In the genomic region with DNA sequence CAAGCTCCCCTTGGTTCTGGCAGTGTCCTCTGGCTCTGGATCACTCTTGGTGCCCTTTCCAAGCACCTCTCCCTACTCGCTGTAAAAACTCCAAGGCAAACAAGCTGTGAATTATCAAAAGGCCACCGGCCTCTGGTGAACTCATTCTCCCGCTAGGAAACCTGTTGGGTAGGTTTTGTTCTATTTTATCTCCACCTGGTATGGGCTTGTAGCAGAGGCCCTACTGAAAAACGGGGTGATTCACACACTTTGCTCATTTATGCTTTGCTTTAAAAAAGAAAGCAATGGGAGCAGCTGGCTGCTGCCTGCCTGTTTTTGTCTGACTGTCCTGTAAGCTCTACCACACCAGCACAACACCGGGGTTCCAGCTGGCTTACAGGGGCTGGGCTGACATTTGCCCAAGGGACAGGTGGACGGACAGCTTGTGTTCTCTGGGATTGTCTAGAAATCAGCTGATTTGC, we compare ENCODE assay signal across 12 cellular contexts. TPM values are rescaled to one million over a fixed set of nuclear protein-coding genes. Genes with fewer than 3 reads are reported as not detected.
A peak's percentile ranks its signal among the peaks of the same experiment; 100 is the strongest.
DNase-seq lines count a peak whose midpoint lies in the region; ATAC-seq and TF ChIP-seq lines count a peak whose summit lies in the region.
"Had no signal": no experiment of that assay in that cellular context is flagged by ENCODE, and none has a peak within 500 bp of the region (broad histone marks: within the 10 kb centered on the region; RNA-seq: fewer than 3 reads in every experiment).

No MANE protein-coding gene starts in this region.

- H3K4me3 ChIP-seq in breast epithelium = no peak overlapping the region
- H3K4me3 ChIP-seq: adrenal gland had no signal

- ATAC-seq in GM21528 (IDR thresholded peaks at IDR 0.05; ENCODE audit: low FRiP score, unreplicated experiment) (no peak), HG02840 (IDR thresholded peaks at IDR 0.05; ENCODE audit: low FRiP score, unreplicated experiment) (no peak)

- no peak for TF ChIP-seq CTCF in breast epithelium (IDR thresholded peaks at IDR 0.05)

- no peaks in the 10 kb centered on the region for H3K27me3 ChIP-seq in breast epithelium
- H3K27me3 ChIP-seq: adrenal gland had no signal

- H3K36me3 ChIP-seq in breast epithelium = no peaks in the 10 kb centered on the region
- H3K36me3 ChIP-seq: adrenal gland had no signal

- peaks cover 0 to 11% of the 10 kb centered on the region in 2 donors for H3K4me1 ChIP-seq in breast epithelium
- H3K4me1 ChIP-seq: adrenal gland had no signal

- peak overlapping the region; percentile 50 to 51 for H3K27ac ChIP-seq in breast epithelium
- H3K27ac ChIP-seq: adrenal gland had no signal

- H3K9me3 ChIP-seq in breast epithelium = no peaks in the 10 kb centered on the region
- H3K9me3 ChIP-seq: adrenal gland had no signal

- DNase-seq in COLO668 (lab: John Stamatoyannopoulos, UW; ENCODE audit: unreplicated experiment) = peak; percentile 74
- DNase-seq in NCI-H1048 (lab: John Stamatoyannopoulos, UW) = peak; percentile 28
- DNase-seq in breast epithelium (ENCODE audit: low spot score in 2 of 2) = no peak
- peak; percentile 75 for DNase-seq in mucosa of gallbladder (ENCODE audit: low spot score)
- no peak for DNase-seq in activated CD4-positive, CD25-positive, alpha-beta regulatory T cell treated with anti-CD3 and anti-CD28 coated beads, Interleukin-2, amount 50 U/mL, for 72 hours
- no peak for DNase-seq in effector CD4-positive, alpha-beta T cell
- DNase-seq: adrenal gland; KBM-7; occipital lobe; stimulated activated CD4-positive, alpha-beta T cell treated with anti-CD3 and anti-CD28 coated beads, Interleukin-4, amount 100 ng/mL, for 4 hours had no signal

- no peak for TF ChIP-seq POLR2A in breast epithelium (IDR thresholded peaks at IDR 0.05)

- intact Hi-C loops in breast epithelium (cut with DNase I; ENCODE audit: low total_unique reads) = no loop called here

RNA-seq across cellular contexts. Expression of gene SH3BP4, which starts 56.8 kb away (rescaled TPM):
- 10 to 100 TPM; 28.5 to 73.6 (median 44.2) TPM for total RNA-seq in breast epithelium
- total RNA-seq in mucosa of gallbladder = 51.7 TPM

Comparison
In these comparisons a context has a peak if more than half of its experiments do, and no peak if none do; other contexts are left out.
1. DNase-seq: peak in COLO668 (single experiment), NCI-H1048 (single experiment) and mucosa of gallbladder (single experiment); none in breast epithelium (0 of 2), activated CD4-positive, CD25-positive, alpha-beta regulatory T cell treated with anti-CD3 and anti-CD28 coated beads, Interleukin-2, amount 50 U/mL, for 72 hours (single experiment) and effector CD4-positive, alpha-beta T cell (single experiment).